Comparison of ENCODE assay signal across 22 cellular contexts in genomic region chr1:43275826-43276620, GRCh38. TPM values are rescaled to one million over a fixed set of nuclear protein-coding genes. Genes with fewer than 3 reads are reported as not detected.
A peak's percentile ranks its signal among the peaks of the same experiment; 100 is the strongest.
DNase-seq lines count a peak whose midpoint lies in the region; ATAC-seq and TF ChIP-seq lines count a peak whose summit lies in the region.
"Had no signal": no experiment of that assay in that cellular context is flagged by ENCODE, and none has a peak within 500 bp of the region (broad histone marks: within the 10 kb centered on the region; RNA-seq: fewer than 3 reads in every experiment).

No MANE protein-coding gene starts in this region.

- no peak overlapping the region for H3K27ac Mint-ChIP-seq in activated naive CD4-positive, alpha-beta T cell treated with anti-CD3 and anti-CD28 coated beads, Interleukin-2, amount 10 ng/mL, durations not matched to agents 7 days and 5 days
- peak overlapping the region; percentile 92 for H3K27ac Mint-ChIP-seq in stimulated activated effector memory CD8-positive, alpha-beta T cell treated with anti-CD3 and anti-CD28 coated beads, Interleukin-12 subunit alpha, Interleukin-12 subunit beta, amount 100 ng/mL, for 72 hours
- H3K27ac Mint-ChIP-seq: memory B cell had no signal

- H3K4me3 ChIP-seq in WERI-Rb-1 (ENCODE audit: low read depth, low read length): no peak overlapping the region
- H3K4me3 ChIP-seq: thoracic aorta had no signal

- ATAC-seq in left lobe of liver (peak; percentile 33), HG03571 (IDR thresholded peaks at IDR 0.05; ENCODE audit: unreplicated experiment) (no peak)
- ATAC-seq in stimulated activated effector memory CD8-positive, alpha-beta T cell treated with anti-CD3 and anti-CD28 coated beads, Interleukin-12 subunit alpha, Interleukin-12 subunit beta, amount 100 ng/mL, for 72 hours: no peak

- H3K9me3 ChIP-seq in WERI-Rb-1 (ENCODE audit: severe bottlenecking): no peaks in the 10 kb centered on the region
- H3K9me3 ChIP-seq: thoracic aorta had no signal

- CTCF ChIA-PET in activated naive CD4-positive, alpha-beta T cell treated with anti-CD3 and anti-CD28 coated beads, Interleukin-2, amount 10 ng/mL, durations not matched to agents 7 days and 5 days (lab: Charles Lee): no interaction called here

- no peak overlapping the region for H3K4me3 Mint-ChIP-seq in activated naive CD4-positive, alpha-beta T cell treated with anti-CD3 and anti-CD28 coated beads, Interleukin-2, amount 10 ng/mL, durations not matched to agents 7 days and 5 days
- no peak overlapping the region for H3K4me3 Mint-ChIP-seq in stimulated activated effector memory CD8-positive, alpha-beta T cell treated with anti-CD3 and anti-CD28 coated beads, Interleukin-12 subunit alpha, Interleukin-12 subunit beta, amount 100 ng/mL, for 72 hours
- H3K4me3 Mint-ChIP-seq: memory B cell had no signal

- peak; percentile 16 for DNase-seq in activated naive CD4-positive, alpha-beta T cell treated with anti-CD3 and anti-CD28 coated beads, Interleukin-2, amount 10 ng/mL, durations not matched to agents 7 days and 5 days
- DNase-seq in activated naive CD4-positive, alpha-beta T cell (lab: John Stamatoyannopoulos, UW): no peak
- DNase-seq in WERI-Rb-1 (peak; percentile 31), left lobe of liver (ENCODE audit: low spot score) (peak; percentile 36), cerebellum (ENCODE audit: low spot score) (no peak), substantia nigra (lab: John Stamatoyannopoulos, UW) (no peak)
- DNase-seq in stimulated activated effector memory CD8-positive, alpha-beta T cell treated with anti-CD3 and anti-CD28 coated beads, Interleukin-12 subunit alpha, Interleukin-12 subunit beta, amount 100 ng/mL, for 72 hours (ENCODE audit: low spot score in 2 of 2): no peak
- DNase-seq: activated CD4-positive, alpha-beta T cell treated with anti-CD3 and anti-CD28 coated beads, Interleukin-2, amount 50 U/mL, for 4 hours; activated T-cell treated with anti-CD3 and anti-CD28 coated beads, Interleukin-2, amount 50 U/mL, for 1 hour; naive B cell; NCI-H1105; NCI-H2081 treated with DMSO at 0.1 percent for 48 hours; NCI-H510A had no signal

- H3K27me3 Mint-ChIP-seq in activated naive CD4-positive, alpha-beta T cell treated with anti-CD3 and anti-CD28 coated beads, Interleukin-2, amount 10 ng/mL, durations not matched to agents 7 days and 5 days: peaks cover 55% of the 10 kb centered on the region

- peaks cover 29% of the 10 kb centered on the region for H3K4me1 Mint-ChIP-seq in activated naive CD4-positive, alpha-beta T cell treated with anti-CD3 and anti-CD28 coated beads, Interleukin-2, amount 10 ng/mL, durations not matched to agents 7 days and 5 days
- H3K4me1 Mint-ChIP-seq in stimulated activated effector memory CD8-positive, alpha-beta T cell treated with anti-CD3 and anti-CD28 coated beads, Interleukin-12 subunit alpha, Interleukin-12 subunit beta, amount 100 ng/mL, for 72 hours: peaks cover 19% of the 10 kb centered on the region

- H3K27ac ChIP-seq in WERI-Rb-1 (no peak overlapping the region), substantia nigra (ENCODE audit: low read depth, low read length, poor library complexity, severe bottlenecking) (no peak overlapping the region)
- H3K27ac ChIP-seq: thoracic aorta had no signal

- H3K9me3 Mint-ChIP-seq in activated naive CD4-positive, alpha-beta T cell treated with anti-CD3 and anti-CD28 coated beads, Interleukin-2, amount 10 ng/mL, durations not matched to agents 7 days and 5 days: peaks cover 12% of the 10 kb centered on the region
- peaks cover 6% of the 10 kb centered on the region for H3K9me3 Mint-ChIP-seq in stimulated activated effector memory CD8-positive, alpha-beta T cell treated with anti-CD3 and anti-CD28 coated beads, Interleukin-12 subunit alpha, Interleukin-12 subunit beta, amount 100 ng/mL, for 72 hours
- H3K9me3 Mint-ChIP-seq: memory B cell had no signal

- H3K27me3 ChIP-seq in WERI-Rb-1 (ENCODE audit: insufficient read depth, low read depth, severe bottlenecking): no peaks in the 10 kb centered on the region

- TF ChIP-seq CTCF in WERI-Rb-1 (IDR thresholded peaks at IDR 0.05; ENCODE audit: low read depth, low read length): no peak

- peaks cover 14% of the 10 kb centered on the region for H3K36me3 Mint-ChIP-seq in activated naive CD4-positive, alpha-beta T cell treated with anti-CD3 and anti-CD28 coated beads, Interleukin-2, amount 10 ng/mL, durations not matched to agents 7 days and 5 days
- H3K36me3 Mint-ChIP-seq in stimulated activated effector memory CD8-positive, alpha-beta T cell treated with anti-CD3 and anti-CD28 coated beads, Interleukin-12 subunit alpha, Interleukin-12 subunit beta, amount 100 ng/mL, for 72 hours: no peaks in the 10 kb centered on the region
- H3K36me3 Mint-ChIP-seq: memory B cell, naive B cell had no signal

- no peaks in the 10 kb centered on the region for H3K36me3 ChIP-seq in WERI-Rb-1
- H3K36me3 ChIP-seq: thoracic aorta had no signal

RNA-seq across cellular contexts. Expression of gene TMEM125, which starts 6.2 kb away (rescaled TPM):
- 0.45 TPM for total RNA-seq in left lobe of liver
- total RNA-seq in cerebellum: 1.3 TPM
- total RNA-seq: fibroblast of lung; G401; H4; osteocyte; T-helper 2 cell treated with Interferon-gamma antibody and Interleukin-4, amounts not matched to agents 100 ng/mL and 5 ng/mL, for 36 hours had no signal

RNA-seq across cellular contexts. Expression of gene C1orf210, which starts 9.4 kb away (rescaled TPM):
- total RNA-seq in left lobe of liver (2.6 TPM), cerebellum (not detected)
- total RNA-seq: fibroblast of lung; G401; H4; osteocyte; right cardiac atrium; T-helper 2 cell treated with Interferon-gamma antibody and Interleukin-4, amounts not matched to agents 100 ng/mL and 5 ng/mL, for 36 hours; thoracic aorta had no signal

RNA-seq across cellular contexts. Expression of gene TIE1, which starts 24.8 kb away (rescaled TPM):
- 8.5 TPM for total RNA-seq in left lobe of liver
- total RNA-seq in cerebellum: 10.6 TPM
- total RNA-seq: fibroblast of lung, G401, osteocyte had no signal

Comparison
In these comparisons a context has a peak if more than half of its experiments do, and no peak if none do; other contexts are left out.
1. DNase-seq: peak in activated naive CD4-positive, alpha-beta T cell treated with anti-CD3 and anti-CD28 coated beads, Interleukin-2, amount 10 ng/mL, durations not matched to agents 7 days and 5 days (single experiment), WERI-Rb-1 (single experiment) and left lobe of liver (single experiment); none in activated naive CD4-positive, alpha-beta T cell (0 of 4), stimulated activated effector memory CD8-positive, alpha-beta T cell treated with anti-CD3 and anti-CD28 coated beads, Interleukin-12 subunit alpha, Interleukin-12 subunit beta, amount 100 ng/mL, for 72 hours (0 of 2), cerebellum (single experiment) and substantia nigra (0 of 49).